In genomic region chr3:156793400-156793799, GRCh38 we compare ENCODE assay signal across 17 cellular contexts. TPM values are rescaled to one million over a fixed set of nuclear protein-coding genes. Genes with fewer than 3 reads are reported as not detected.
DNase-seq lines count a peak whose midpoint lies in the region; ATAC-seq and TF ChIP-seq lines count a peak whose summit lies in the region.
"Had no signal": no experiment of that assay in that cellular context is flagged by ENCODE, and none has a peak within 500 bp of the region (broad histone marks: within the 10 kb centered on the region; RNA-seq: fewer than 3 reads in every experiment).

No MANE protein-coding gene starts in this region.

- H3K36me3 ChIP-seq in Panc1 (ENCODE audit: control insufficient read depth, insufficient read depth, low read length) (no peaks in the 10 kb centered on the region), skeletal muscle satellite cell (ENCODE audit: insufficient read depth, low read length) (no peaks in the 10 kb centered on the region)
- H3K36me3 ChIP-seq: cardiac muscle cell, transverse colon had no signal

- H3K9ac ChIP-seq in skeletal muscle satellite cell (ENCODE audit: low read depth, low read length) = peak overlapping the region; percentile 68

- in situ Hi-C loops in Panc1 (cut with HindIII; ENCODE audit: low pct_unique_long_range_greater_than_20kb, low sequenced_read_pairs) = no loop called here

- H3K4me3 ChIP-seq in Panc1 (ENCODE audit: low read depth in 2 of 2, low read length in 2 of 2) (no peak overlapping the region), skeletal muscle satellite cell (ENCODE audit: low read length) (no peak overlapping the region)
- H3K4me3 ChIP-seq: cardiac muscle cell, transverse colon had no signal

- POLR2A ChIA-PET in Panc1 (lab: Charles Lee) = no interaction called here

- no peak overlapping the region for H3K4me2 ChIP-seq in skeletal muscle satellite cell (ENCODE audit: low read length)

- peak overlapping the region; percentile 7 for H3K4me3 Mint-ChIP-seq in T-helper 2 cell treated with Interferon-gamma antibody and Interleukin-4, amounts not matched to agents 5 μg/mL and 100 μg/mL, for 36 hours
- H3K4me3 Mint-ChIP-seq: nephron had no signal

- H3K36me3 Mint-ChIP-seq in T-helper 2 cell treated with Interferon-gamma antibody and Interleukin-4, amounts not matched to agents 5 μg/mL and 100 μg/mL, for 36 hours (ENCODE audit: low read depth) = peaks cover 35% of the 10 kb centered on the region

- H3K4me1 ChIP-seq in Panc1 (ENCODE audit: control insufficient read depth, insufficient read depth, low read length) = peaks cover 11% of the 10 kb centered on the region
- peaks cover 71% of the 10 kb centered on the region for H3K4me1 ChIP-seq in skeletal muscle satellite cell (ENCODE audit: control insufficient read depth, insufficient read depth, low read length)
- H3K4me1 ChIP-seq: transverse colon had no signal

- ATAC-seq in Panc1 = no peak
- no peak for ATAC-seq in GM21825 (IDR thresholded peaks at IDR 0.05; ENCODE audit: unreplicated experiment)
- ATAC-seq: left colon had no signal

- H3K9me3 Mint-ChIP-seq in T-helper 2 cell treated with Interferon-gamma antibody and Interleukin-4, amounts not matched to agents 5 μg/mL and 100 μg/mL, for 36 hours = peaks cover 6% of the 10 kb centered on the region

- H3K9me3 ChIP-seq in Panc1 (ENCODE audit: control insufficient read depth, insufficient read depth, low read depth, low read length) (no peaks in the 10 kb centered on the region), skeletal muscle satellite cell (replicated peaks; ENCODE audit: low read length) (no peaks in the 10 kb centered on the region)
- H3K9me3 ChIP-seq: transverse colon had no signal

- H3K27ac Mint-ChIP-seq in T-helper 2 cell treated with Interferon-gamma antibody and Interleukin-4, amounts not matched to agents 5 μg/mL and 100 μg/mL, for 36 hours = peak overlapping the region; percentile 60

- intact Hi-C loops in Panc1 (cut with micrococcal nuclease; ENCODE audit: unreplicated experiment) = no loop called here

- H3K27me3 ChIP-seq in Panc1 (ENCODE audit: control insufficient read depth, insufficient read depth, low read length) (no peaks in the 10 kb centered on the region), skeletal muscle satellite cell (ENCODE audit: control insufficient read depth, insufficient read depth, low read length) (no peaks in the 10 kb centered on the region)
- H3K27me3 ChIP-seq: cardiac muscle cell, transverse colon had no signal

- BruUV-seq in Panc1 (replicated peaks; lab: Mats Ljungman, UMichigan) = no TSS peak

- H3K4me1 Mint-ChIP-seq in T-helper 2 cell treated with Interferon-gamma antibody and Interleukin-4, amounts not matched to agents 5 μg/mL and 100 μg/mL, for 36 hours (ENCODE audit: low read depth) = peaks cover 36% of the 10 kb centered on the region

- no peak for DNase-seq in T-helper 2 cell treated with Interferon-gamma antibody and Interleukin-4, amounts not matched to agents 5 μg/mL and 100 μg/mL, for 36 hours (ENCODE audit: low spot score)
- DNase-seq in T-helper 2 cell (no peak), Panc1 (ENCODE audit: low read depth, low spot score) (no peak), DMS53 treated with DMSO at 0.1 percent for 48 hours (lab: John Stamatoyannopoulos, UW; ENCODE audit: unreplicated experiment) (no peak), GM20000 (ENCODE audit: low spot score) (no peak)
- DNase-seq: ACHN; activated effector memory CD4-positive, alpha-beta T cell treated with anti-CD3 and anti-CD28 coated beads, Interleukin-2, amount 50 U/mL, for 16 hours; left colon; NCI-H1436; NCI-H69; SIG-M5; transverse colon had no signal

- TF ChIP-seq CTCF in Panc1 (IDR thresholded peaks at IDR 0.05) (no peak), GM20000 (IDR thresholded peaks at IDR 0.05; ENCODE audit: extremely low read depth, missing control alignments) (no peak)

- H3K27me3 Mint-ChIP-seq in T-helper 2 cell treated with Interferon-gamma antibody and Interleukin-4, amounts not matched to agents 5 μg/mL and 100 μg/mL, for 36 hours (ENCODE audit: low read depth) = no peaks in the 10 kb centered on the region

- H3K27ac ChIP-seq in Panc1 (ENCODE audit: low read length) (peak overlapping the region; percentile 3; the same call in 1 of the 2 replicates), cingulate gyrus (ENCODE audit: low read depth, low read length) (peak overlapping the region; percentile 50)
- H3K27ac ChIP-seq: cardiac muscle cell, transverse colon had no signal

- CTCF ChIA-PET in Panc1 (lab: Charles Lee) = no interaction called here

RNA-seq across cellular contexts. Expression of gene LEKR1, which starts 32.8 kb away (rescaled TPM):
- not detected for total RNA-seq in Panc1 (2021; ENCODE audit: unreplicated experiment)
- polyA plus RNA-seq in Panc1 (2012; ENCODE audit: insufficient read length) = not detected
- 0.44 TPM in 1 of 2 replicates, not detected in the other for total RNA-seq in skeletal muscle satellite cell (2012; rRNA removed)
